ENCODE assay signal across 19 cellular contexts in the genomic region with DNA sequence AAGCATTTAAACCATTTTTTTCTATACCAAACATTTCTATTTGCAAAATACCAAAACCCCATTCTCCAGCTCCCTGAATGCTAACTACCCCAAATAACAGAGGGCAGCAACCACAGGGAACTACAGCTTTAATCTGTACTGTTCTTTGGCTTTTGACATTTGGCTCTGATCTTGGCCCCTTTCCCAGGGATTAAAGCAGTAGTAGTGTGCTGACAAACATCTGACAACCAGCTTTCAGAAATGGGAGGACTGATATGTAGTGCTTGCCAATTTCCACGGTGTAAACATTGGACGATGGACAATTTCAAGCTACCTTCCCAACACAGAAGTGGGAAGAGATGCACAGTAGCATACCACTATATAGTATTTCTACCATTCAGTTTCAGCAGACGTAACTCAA.
DNase-seq lines count a peak whose midpoint lies in the region; ATAC-seq and TF ChIP-seq lines count a peak whose summit lies in the region.
"Had no signal": no experiment of that assay in that cellular context is flagged by ENCODE, and none has a peak within 500 bp of the region (broad histone marks: within the 10 kb centered on the region; RNA-seq: fewer than 3 reads in every experiment).

No MANE protein-coding gene starts in this region.

- no peaks in the 10 kb centered on the region for H3K27me3 ChIP-seq in right lobe of liver
- H3K27me3 ChIP-seq: esophagus squamous epithelium, neural progenitor cell had no signal

- no peaks in the 10 kb centered on the region for H3K9me3 ChIP-seq in right lobe of liver
- H3K9me3 ChIP-seq: esophagus squamous epithelium had no signal

- no peak for TF ChIP-seq CTCF in LNCaP clone FGC (IDR thresholded peaks at IDR 0.05; ENCODE audit: control insufficient read depth, extremely low read depth, insufficient read depth)
- no peak for TF ChIP-seq CTCF in right lobe of liver (IDR thresholded peaks at IDR 0.05)

- ATAC-seq in right lobe of liver (peak; percentile 97 to 99 (median 99)), HG02678 (IDR thresholded peaks at IDR 0.05; ENCODE audit: unreplicated experiment) (no peak)

- no peak for TF ChIP-seq POLR2A in right lobe of liver (IDR thresholded peaks at IDR 0.05)

- H3K4me1 ChIP-seq in right lobe of liver: peaks cover 0 to 13% (median 3%) of the 10 kb centered on the region in 4 donors
- H3K4me1 ChIP-seq: neural progenitor cell had no signal

- DNase-seq in LNCaP clone FGC (ENCODE audit: low read depth): peak; percentile 76
- peak; percentile 73 for DNase-seq in NCI-H2029 treated with DMSO at 0.1 percent for 48 hours (lab: John Stamatoyannopoulos, UW)
- peak; percentile 46 for DNase-seq in SK-MEL-5 (ENCODE audit: low read depth, low spot score)
- peak in 1 of 3 donors; percentile 87 for DNase-seq in right lobe of liver
- DNase-seq in NCI-H2227 treated with DMSO at 0.1 percent for 48 hours (lab: John Stamatoyannopoulos, UW): no peak
- no peak for DNase-seq in HPDE6-E6E7 (ENCODE audit: extremely low spot score)
- DNase-seq: activated CD4-positive, alpha-beta T cell treated with anti-CD3 and anti-CD28 coated beads, Interleukin-2, amount 10 ng/mL, durations not matched to agents 7 days and 5 days; activated naive CD4-positive, alpha-beta T cell treated with anti-CD3 and anti-CD28 coated beads, Interleukin-2, amount 10 ng/mL, durations not matched to agents 7 days and 5 days; amniotic stem cell; Calu3; EL; esophagus squamous epithelium; mammary epithelial cell; NCI-H526; posterior cingulate gyrus; stimulated activated CD8-positive, alpha-beta memory T cell treated with anti-CD3 and anti-CD28 coated beads, Interleukin-4, amount 100 ng/mL, for 48 hours; trophoblast cell had no signal

- WGBS in right lobe of liver (ENCODE audit: insufficient coverage, low coverage, low lambda C conversion rate, missing lambda C conversion rate): 25% methylated on average over 3 of the region's 3 CpGs

- intact Hi-C loops in right lobe of liver (cut with DNase I): no loop called here

- no peaks in the 10 kb centered on the region for H3K36me3 ChIP-seq in right lobe of liver
- H3K36me3 ChIP-seq: esophagus squamous epithelium, neural progenitor cell had no signal

- no peak overlapping the region for H3K4me3 ChIP-seq in LNCaP clone FGC (ENCODE audit: low read depth, low read length)
- H3K4me3 ChIP-seq in right lobe of liver: no peak overlapping the region
- H3K4me3 ChIP-seq: esophagus squamous epithelium, neural progenitor cell had no signal

- H3K27ac ChIP-seq in right lobe of liver: peak overlapping the region in 1 of 3 donors; percentile 26
- H3K27ac ChIP-seq: esophagus squamous epithelium, neural progenitor cell had no signal

- in situ Hi-C loops in SK-MEL-5 (cut with HindIII; ENCODE audit: low pct_unique_long_range_greater_than_20kb, low sequenced_read_pairs): no loop called here

Comparison
In these comparisons a context has a peak if more than half of its experiments do, and no peak if none do; other contexts are left out.
1. DNase-seq: peak in LNCaP clone FGC (single experiment), NCI-H2029 treated with DMSO at 0.1 percent for 48 hours (single experiment) and SK-MEL-5 (single experiment); none in NCI-H2227 treated with DMSO at 0.1 percent for 48 hours (single experiment) and HPDE6-E6E7 (single experiment).